In the genomic region with DNA sequence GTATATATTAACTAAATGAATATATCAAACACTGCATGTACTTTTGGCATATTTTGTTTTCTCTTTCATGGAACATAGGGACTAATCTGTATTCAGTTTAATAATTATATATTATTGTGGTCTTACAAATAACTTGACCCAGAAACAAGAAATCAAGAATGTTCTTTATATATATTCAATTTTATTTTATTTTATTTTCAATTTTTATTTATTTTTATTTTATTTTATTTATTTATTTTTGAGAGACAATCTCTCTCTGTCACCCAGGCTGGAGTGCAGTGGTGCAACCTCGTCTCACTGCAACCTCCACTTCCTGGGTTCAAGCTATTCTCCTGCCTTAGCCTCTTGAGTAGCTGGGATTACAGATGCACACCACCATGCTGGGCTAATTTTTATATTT, we compare ENCODE assay signal across 8 cellular contexts.
"Had no signal": no experiment of that assay in that cellular context is flagged by ENCODE, and none has a peak within 500 bp of the region (broad histone marks: within the 10 kb centered on the region; RNA-seq: fewer than 3 reads in every experiment).

No MANE protein-coding gene starts in this region.

- DNase-seq: GDM1, GF-D8 had no signal

- ATAC-seq: GM12878 had no signal

- FAIRE-seq: G401.6, GM12878, GM12891, GM12892, GM18507, GM19239 had no signal

- H3K4me3 ChIP-seq: GM12878 had no signal
